10 cellular contexts compared by ENCODE assay signal in genomic region chr20:7161690-7162089, GRCh38.
DNase-seq lines count a peak whose midpoint lies in the region; ATAC-seq and TF ChIP-seq lines count a peak whose summit lies in the region.
"Had no signal": no experiment of that assay in that cellular context is flagged by ENCODE, and none has a peak within 500 bp of the region (broad histone marks: within the 10 kb centered on the region; RNA-seq: fewer than 3 reads in every experiment).

No MANE protein-coding gene starts in this region.

- H3K36me3 Mint-ChIP-seq in activated CD8-positive, alpha-beta T cell treated with anti-CD3 and anti-CD28 coated beads for 36 hours (ENCODE audit: low read depth) = no peaks in the 10 kb centered on the region
- H3K36me3 Mint-ChIP-seq in activated CD8-positive, alpha-beta T cell treated with anti-CD3 and anti-CD28 coated beads, Interleukin-2, amount 10 ng/mL, durations not matched to agents 7 days and 5 days (ENCODE audit: low read depth) = no peaks in the 10 kb centered on the region

- peak; percentile 1 for DNase-seq in activated CD8-positive, alpha-beta T cell treated with anti-CD3 and anti-CD28 coated beads for 36 hours
- no peak for DNase-seq in activated CD8-positive, alpha-beta T cell treated with anti-CD3 and anti-CD28 coated beads, Interleukin-2, amount 10 ng/mL, durations not matched to agents 7 days and 5 days
- peak; percentile 46 for DNase-seq in RKO (ENCODE audit: low spot score)
- peak; percentile 45 for DNase-seq in fibroblast of pulmonary artery (ENCODE audit: low read depth)
- peak; percentile 25 to 32 for DNase-seq in thyroid gland
- no peak for DNase-seq in central memory CD4-positive, alpha-beta T cell
- DNase-seq: activated B cell treated with CpG ODN at 0.5 μM for 24 hours; CD8-positive, alpha-beta memory T cell had no signal

- H3K4me3 ChIP-seq in fibroblast of pulmonary artery (replicated peaks; ENCODE audit: low read depth, low read length) (no peak overlapping the region), thyroid gland (replicated peaks in 1 of 3) (no peak overlapping the region)

- H3K27me3 Mint-ChIP-seq in activated CD8-positive, alpha-beta T cell treated with anti-CD3 and anti-CD28 coated beads for 36 hours = no peaks in the 10 kb centered on the region
- H3K27me3 Mint-ChIP-seq in activated CD8-positive, alpha-beta T cell treated with anti-CD3 and anti-CD28 coated beads, Interleukin-2, amount 10 ng/mL, durations not matched to agents 7 days and 5 days (ENCODE audit: low read depth) = no peaks in the 10 kb centered on the region
- H3K27me3 Mint-ChIP-seq: activated B cell treated with CpG ODN at 0.5 μM for 24 hours; CD8-positive, alpha-beta memory T cell had no signal

- H3K9me3 Mint-ChIP-seq in activated CD8-positive, alpha-beta T cell treated with anti-CD3 and anti-CD28 coated beads for 36 hours = peaks cover 10% of the 10 kb centered on the region
- peaks cover 7% of the 10 kb centered on the region for H3K9me3 Mint-ChIP-seq in activated CD8-positive, alpha-beta T cell treated with anti-CD3 and anti-CD28 coated beads, Interleukin-2, amount 10 ng/mL, durations not matched to agents 7 days and 5 days (ENCODE audit: insufficient read depth)

- no peak overlapping the region for H3K27ac ChIP-seq in thyroid gland

- CTCF ChIA-PET in activated CD8-positive, alpha-beta T cell treated with anti-CD3 and anti-CD28 coated beads for 36 hours (lab: Charles Lee) = no interaction called here
- CTCF ChIA-PET in activated CD8-positive, alpha-beta T cell treated with anti-CD3 and anti-CD28 coated beads, Interleukin-2, amount 10 ng/mL, durations not matched to agents 7 days and 5 days (lab: Charles Lee) = no interaction called here

- no peak overlapping the region for H3K27ac Mint-ChIP-seq in activated CD8-positive, alpha-beta T cell treated with anti-CD3 and anti-CD28 coated beads for 36 hours
- H3K27ac Mint-ChIP-seq in activated CD8-positive, alpha-beta T cell treated with anti-CD3 and anti-CD28 coated beads, Interleukin-2, amount 10 ng/mL, durations not matched to agents 7 days and 5 days = no peak overlapping the region
- H3K27ac Mint-ChIP-seq: activated B cell treated with CpG ODN at 0.5 μM for 24 hours; CD8-positive, alpha-beta memory T cell had no signal

- no peak for TF ChIP-seq POLR2A in thyroid gland (IDR thresholded peaks at IDR 0.05)

- H3K9me3 ChIP-seq in thyroid gland = no peaks in the 10 kb centered on the region

- POLR2A ChIA-PET in activated CD8-positive, alpha-beta T cell treated with anti-CD3 and anti-CD28 coated beads for 36 hours (lab: Charles Lee) = no interaction called here
- POLR2A ChIA-PET in activated CD8-positive, alpha-beta T cell treated with anti-CD3 and anti-CD28 coated beads, Interleukin-2, amount 10 ng/mL, durations not matched to agents 7 days and 5 days (lab: Charles Lee) = no interaction called here

- TF ChIP-seq CTCF in activated CD8-positive, alpha-beta T cell treated with anti-CD3 and anti-CD28 coated beads for 36 hours (IDR thresholded peaks at IDR 0.05) = no peak
- TF ChIP-seq CTCF in fibroblast of pulmonary artery (IDR thresholded peaks at IDR 0.05; ENCODE audit: low read length, missing control alignments) = peak; percentile 50
- TF ChIP-seq CTCF in thyroid gland (IDR thresholded peaks at IDR 0.05) = peak in 4 of 6 experiments; percentile 16 to 45 (median 43)

- H3K4me1 Mint-ChIP-seq in activated CD8-positive, alpha-beta T cell treated with anti-CD3 and anti-CD28 coated beads for 36 hours (ENCODE audit: low read depth) = no peaks in the 10 kb centered on the region
- no peaks in the 10 kb centered on the region for H3K4me1 Mint-ChIP-seq in activated CD8-positive, alpha-beta T cell treated with anti-CD3 and anti-CD28 coated beads, Interleukin-2, amount 10 ng/mL, durations not matched to agents 7 days and 5 days (ENCODE audit: low read depth)
- H3K4me1 Mint-ChIP-seq: activated B cell treated with CpG ODN at 0.5 μM for 24 hours; CD8-positive, alpha-beta memory T cell had no signal

- no peaks in the 10 kb centered on the region for H3K27me3 ChIP-seq in thyroid gland

- ATAC-seq in activated CD8-positive, alpha-beta T cell treated with anti-CD3 and anti-CD28 coated beads for 36 hours = no peak
- ATAC-seq in activated CD8-positive, alpha-beta T cell treated with anti-CD3 and anti-CD28 coated beads, Interleukin-2, amount 10 ng/mL, durations not matched to agents 7 days and 5 days = no peak
- no peak for ATAC-seq in GM18867 (IDR thresholded peaks at IDR 0.05; ENCODE audit: unreplicated experiment)
- ATAC-seq in GM18502 (IDR thresholded peaks at IDR 0.05; ENCODE audit: poor library complexity, unreplicated experiment) = no peak

- no peak overlapping the region for H3K4me3 Mint-ChIP-seq in activated CD8-positive, alpha-beta T cell treated with anti-CD3 and anti-CD28 coated beads for 36 hours
- no peak overlapping the region for H3K4me3 Mint-ChIP-seq in activated CD8-positive, alpha-beta T cell treated with anti-CD3 and anti-CD28 coated beads, Interleukin-2, amount 10 ng/mL, durations not matched to agents 7 days and 5 days
- H3K4me3 Mint-ChIP-seq: activated B cell treated with CpG ODN at 0.5 μM for 24 hours; CD8-positive, alpha-beta memory T cell had no signal

- H3K4me1 ChIP-seq in thyroid gland = no peaks in the 10 kb centered on the region

- H3K36me3 ChIP-seq in thyroid gland = no peaks in the 10 kb centered on the region

- intact Hi-C loops in activated CD8-positive, alpha-beta T cell treated with anti-CD3 and anti-CD28 coated beads for 36 hours (cut with micrococcal nuclease) = no loop called here
- intact Hi-C loops in thyroid gland (cut with DNase I) = no loop called here

Comparison
In these comparisons a context has a peak if more than half of its experiments do, and no peak if none do; other contexts are left out.
1. DNase-seq: peak in activated CD8-positive, alpha-beta T cell treated with anti-CD3 and anti-CD28 coated beads for 36 hours (single experiment), RKO (single experiment), fibroblast of pulmonary artery (single experiment) and thyroid gland (2 of 2); none in activated CD8-positive, alpha-beta T cell treated with anti-CD3 and anti-CD28 coated beads, Interleukin-2, amount 10 ng/mL, durations not matched to agents 7 days and 5 days (single experiment) and central memory CD4-positive, alpha-beta T cell (single experiment).